ENCODE assay signal across 1 cellular context in the genomic region with DNA sequence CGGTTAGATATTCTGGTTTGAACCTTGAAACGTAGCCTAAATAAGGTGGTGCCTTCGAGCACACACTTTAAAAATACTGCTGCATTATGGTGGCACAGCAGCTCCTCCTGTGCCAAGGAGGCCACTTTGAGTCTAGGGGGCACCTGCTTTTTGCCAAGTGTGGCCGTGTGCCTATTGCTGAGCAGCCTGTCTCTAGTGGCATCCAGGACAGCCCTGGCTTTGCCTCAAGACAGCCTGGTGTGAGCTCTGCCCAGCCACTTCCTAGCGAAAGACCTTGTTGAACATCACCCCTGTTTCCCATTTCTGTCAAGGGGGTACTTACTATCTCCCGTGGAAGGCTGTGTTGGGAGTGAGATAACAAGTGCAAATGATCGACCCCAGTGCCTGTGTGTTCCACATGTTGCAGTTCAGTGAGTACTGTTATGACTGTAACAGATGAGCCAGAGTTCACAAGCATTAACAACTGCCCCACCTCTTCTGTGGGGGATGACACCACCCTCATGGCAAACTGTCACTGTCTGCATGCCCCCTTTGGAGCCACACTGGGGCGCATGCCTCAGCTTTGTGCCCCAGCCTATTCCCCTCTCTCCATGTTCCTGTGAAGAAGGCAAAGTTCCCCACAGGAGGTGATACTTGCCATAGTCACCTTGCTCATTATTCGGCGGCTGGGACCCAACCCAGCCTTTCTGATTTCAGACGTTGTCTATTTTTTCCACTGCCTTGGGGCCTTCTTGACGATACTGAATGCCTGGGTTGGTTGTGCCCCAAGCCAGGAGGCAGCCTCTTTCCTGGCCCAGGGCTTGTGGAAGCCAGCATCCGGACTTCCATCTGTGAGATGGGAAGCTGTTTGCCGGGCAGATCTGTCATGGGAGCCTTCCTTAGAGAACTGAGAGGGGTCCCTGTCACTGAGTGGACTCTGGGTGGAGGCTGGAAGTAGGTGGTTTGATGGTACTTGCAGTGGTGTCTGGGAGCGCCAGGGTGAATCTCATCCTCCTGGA.
TF ChIP-seq lines count a peak whose summit lies in the region.

No MANE protein-coding gene starts in this region.

TF ChIP-seq in GM12878, 131 proteins besides CTCF, POLR2A, EP300 and RAD21 (continued from another document):
- TF ChIP-seq, protein P1, sequence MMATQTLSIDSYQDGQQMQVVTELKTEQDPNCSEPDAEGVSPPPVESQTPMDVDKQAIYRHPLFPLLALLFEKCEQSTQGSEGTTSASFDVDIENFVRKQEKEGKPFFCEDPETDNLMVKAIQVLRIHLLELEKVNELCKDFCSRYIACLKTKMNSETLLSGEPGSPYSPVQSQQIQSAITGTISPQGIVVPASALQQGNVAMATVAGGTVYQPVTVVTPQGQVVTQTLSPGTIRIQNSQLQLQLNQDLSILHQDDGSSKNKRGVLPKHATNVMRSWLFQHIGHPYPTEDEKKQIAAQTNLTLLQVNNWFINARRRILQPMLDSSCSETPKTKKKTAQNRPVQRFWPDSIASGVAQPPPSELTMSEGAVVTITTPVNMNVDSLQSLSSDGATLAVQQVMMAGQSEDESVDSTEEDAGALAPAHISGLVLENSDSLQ (IDR thresholded peaks at IDR 0.05) = no peak
- TF ChIP-seq BHLHE40 (IDR thresholded peaks at IDR 0.05; ENCODE audit: borderline replicate concordance in 1 of 2, low read depth in 2 of 2, low read length in 1 of 2) (0 out of 4 replicates have a peak, but pooled peaks of 1 of the 2 experiments have one; percentile 7), YY1 (IDR thresholded peaks at IDR 0.05; ENCODE audit: low read depth, low read length) (0 out of 2 replicates have a peak, but pooled peaks have one; percentile 21), CHD4 (IDR thresholded peaks at IDR 0.05) (no peak), SUPT20H (IDR thresholded peaks at IDR 0.05; ENCODE audit: borderline replicate concordance, control insufficient read depth, low read depth, low read length) (no peak), MYB (IDR thresholded peaks at IDR 0.05; ENCODE audit: borderline replicate concordance, low read depth, low read length) (no peak), KDM1A (IDR thresholded peaks at IDR 0.05; ENCODE audit: borderline replicate concordance) (no peak), ESRRA (IDR thresholded peaks at IDR 0.05; ENCODE audit: low read length) (no peak), TCF7 (IDR thresholded peaks at IDR 0.05; ENCODE audit: borderline replicate concordance) (no peak), BMI1 (IDR thresholded peaks at IDR 0.05; ENCODE audit: borderline replicate concordance) (no peak)
- TF ChIP-seq, protein P2, sequence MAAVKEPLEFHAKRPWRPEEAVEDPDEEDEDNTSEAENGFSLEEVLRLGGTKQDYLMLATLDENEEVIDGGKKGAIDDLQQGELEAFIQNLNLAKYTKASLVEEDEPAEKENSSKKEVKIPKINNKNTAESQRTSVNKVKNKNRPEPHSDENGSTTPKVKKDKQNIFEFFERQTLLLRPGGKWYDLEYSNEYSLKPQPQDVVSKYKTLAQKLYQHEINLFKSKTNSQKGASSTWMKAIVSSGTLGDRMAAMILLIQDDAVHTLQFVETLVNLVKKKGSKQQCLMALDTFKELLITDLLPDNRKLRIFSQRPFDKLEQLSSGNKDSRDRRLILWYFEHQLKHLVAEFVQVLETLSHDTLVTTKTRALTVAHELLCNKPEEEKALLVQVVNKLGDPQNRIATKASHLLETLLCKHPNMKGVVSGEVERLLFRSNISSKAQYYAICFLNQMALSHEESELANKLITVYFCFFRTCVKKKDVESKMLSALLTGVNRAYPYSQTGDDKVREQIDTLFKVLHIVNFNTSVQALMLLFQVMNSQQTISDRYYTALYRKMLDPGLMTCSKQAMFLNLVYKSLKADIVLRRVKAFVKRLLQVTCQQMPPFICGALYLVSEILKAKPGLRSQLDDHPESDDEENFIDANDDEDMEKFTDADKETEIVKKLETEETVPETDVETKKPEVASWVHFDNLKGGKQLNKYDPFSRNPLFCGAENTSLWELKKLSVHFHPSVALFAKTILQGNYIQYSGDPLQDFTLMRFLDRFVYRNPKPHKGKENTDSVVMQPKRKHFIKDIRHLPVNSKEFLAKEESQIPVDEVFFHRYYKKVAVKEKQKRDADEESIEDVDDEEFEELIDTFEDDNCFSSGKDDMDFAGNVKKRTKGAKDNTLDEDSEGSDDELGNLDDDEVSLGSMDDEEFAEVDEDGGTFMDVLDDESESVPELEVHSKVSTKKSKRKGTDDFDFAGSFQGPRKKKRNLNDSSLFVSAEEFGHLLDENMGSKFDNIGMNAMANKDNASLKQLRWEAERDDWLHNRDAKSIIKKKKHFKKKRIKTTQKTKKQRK (IDR thresholded peaks at IDR 0.05; ENCODE audit: low read depth, low read length) = no peak
- TF ChIP-seq, protein P3, sequence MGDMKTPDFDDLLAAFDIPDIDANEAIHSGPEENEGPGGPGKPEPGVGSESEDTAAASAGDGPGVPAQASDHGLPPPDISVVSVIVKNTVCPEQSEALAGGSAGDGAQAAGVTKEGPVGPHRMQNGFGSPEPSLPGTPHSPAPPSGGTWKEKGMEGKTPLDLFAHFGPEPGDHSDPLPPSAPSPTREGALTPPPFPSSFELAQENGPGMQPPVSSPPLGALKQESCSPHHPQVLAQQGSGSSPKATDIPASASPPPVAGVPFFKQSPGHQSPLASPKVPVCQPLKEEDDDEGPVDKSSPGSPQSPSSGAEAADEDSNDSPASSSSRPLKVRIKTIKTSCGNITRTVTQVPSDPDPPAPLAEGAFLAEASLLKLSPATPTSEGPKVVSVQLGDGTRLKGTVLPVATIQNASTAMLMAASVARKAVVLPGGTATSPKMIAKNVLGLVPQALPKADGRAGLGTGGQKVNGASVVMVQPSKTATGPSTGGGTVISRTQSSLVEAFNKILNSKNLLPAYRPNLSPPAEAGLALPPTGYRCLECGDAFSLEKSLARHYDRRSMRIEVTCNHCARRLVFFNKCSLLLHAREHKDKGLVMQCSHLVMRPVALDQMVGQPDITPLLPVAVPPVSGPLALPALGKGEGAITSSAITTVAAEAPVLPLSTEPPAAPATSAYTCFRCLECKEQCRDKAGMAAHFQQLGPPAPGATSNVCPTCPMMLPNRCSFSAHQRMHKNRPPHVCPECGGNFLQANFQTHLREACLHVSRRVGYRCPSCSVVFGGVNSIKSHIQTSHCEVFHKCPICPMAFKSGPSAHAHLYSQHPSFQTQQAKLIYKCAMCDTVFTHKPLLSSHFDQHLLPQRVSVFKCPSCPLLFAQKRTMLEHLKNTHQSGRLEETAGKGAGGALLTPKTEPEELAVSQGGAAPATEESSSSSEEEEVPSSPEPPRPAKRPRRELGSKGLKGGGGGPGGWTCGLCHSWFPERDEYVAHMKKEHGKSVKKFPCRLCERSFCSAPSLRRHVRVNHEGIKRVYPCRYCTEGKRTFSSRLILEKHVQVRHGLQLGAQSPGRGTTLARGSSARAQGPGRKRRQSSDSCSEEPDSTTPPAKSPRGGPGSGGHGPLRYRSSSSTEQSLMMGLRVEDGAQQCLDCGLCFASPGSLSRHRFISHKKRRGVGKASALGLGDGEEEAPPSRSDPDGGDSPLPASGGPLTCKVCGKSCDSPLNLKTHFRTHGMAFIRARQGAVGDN (IDR thresholded peaks at IDR 0.05) = no peak
